ENCODE assay signal across 32 cellular contexts in genomic region chr7:15967121-15967520, GRCh38.
"Had no signal": no experiment of that assay in that cellular context is flagged by ENCODE, and none has a peak within 500 bp of the region (broad histone marks: within the 10 kb centered on the region; RNA-seq: fewer than 3 reads in every experiment).

No MANE protein-coding gene starts in this region.

- H3K36me3 ChIP-seq: adrenal gland, brain microvascular endothelial cell, breast epithelium had no signal

- H3K27ac ChIP-seq: adrenal gland, body of pancreas, brain microvascular endothelial cell, breast epithelium, VCaP had no signal

- H3K4me3 ChIP-seq: adrenal gland, body of pancreas, breast epithelium had no signal

- H3K27me3 ChIP-seq: adrenal gland, body of pancreas, brain microvascular endothelial cell, breast epithelium had no signal

- DNase-seq: activated B cell treated with CpG ODN at 0.5 μM for 24 hours; activated CD4-positive, alpha-beta memory T cell treated with anti-CD3 and anti-CD28 coated beads for 36 hours; activated CD4-positive, alpha-beta T cell treated with anti-CD3 and anti-CD28 coated beads for 4 hours; activated CD4-positive, alpha-beta T cell treated with anti-CD3 and anti-CD28 coated beads, Interleukin-2, amount 10 ng/mL, durations not matched to agents 24 days and 14 days; activated CD4-positive, alpha-beta T cell treated with anti-CD3 and anti-CD28 coated beads, Interleukin-2, amount 50 U/mL, for 1 hour; activated CD4-positive, alpha-beta T cell treated with anti-CD3 and anti-CD28 coated beads, Interleukin-2, amount 50 U/mL, for 4 hours; activated CD4-positive, CD25-positive, alpha-beta regulatory T cell treated with anti-CD3 and anti-CD28 coated beads, Interleukin-2, amount 50 U/mL, for 72 hours; activated CD8-positive, alpha-beta memory T cell treated with anti-CD3 and anti-CD28 coated beads, Interleukin-2, amount 50 U/mL, for 4 hours; activated CD8-positive, alpha-beta T cell treated with anti-CD3 and anti-CD28 coated beads for 36 hours; activated effector memory CD4-positive, alpha-beta T cell treated with anti-CD3 and anti-CD28 coated beads, Interleukin-2, amount 50 U/mL, for 16 hours; activated gamma-delta T cell treated with Interleukin-2 at 50 U/mL for 16 hours; activated naive CD4-positive, alpha-beta T cell; activated naive CD4-positive, alpha-beta T cell treated with anti-CD3 and anti-CD28 coated beads for 36 hours; activated naive CD4-positive, alpha-beta T cell treated with anti-CD3 and anti-CD28 coated beads, Interleukin-2, amount 50 U/mL, for 16 hours; activated naive CD8-positive, alpha-beta T cell treated with anti-CD3 and anti-CD28 coated beads for 36 hours; activated T-cell treated with anti-CD3 and anti-CD28 coated beads for 4 hours; activated T-cell treated with anti-CD3 and anti-CD28 coated beads, Interleukin-2, amount 50 U/mL, for 1 hour; activated T-cell treated with anti-CD3 and anti-CD28 coated beads, Interleukin-2, amount 50 U/mL, for 4 hours; activated T-cell treated with anti-CD3 and anti-CD28 coated beads, Interleukin-2, amount 50 U/mL, for 72 hours; adrenal gland; amniotic stem cell; aorta; body of pancreas; brain microvascular endothelial cell; central memory CD4-positive, alpha-beta T cell; T-helper 1 cell; T-helper 2 cell; T-helper 9 cell had no signal

- H3K4me1 ChIP-seq: adrenal gland, body of pancreas, breast epithelium had no signal

- H3K9me3 ChIP-seq: adrenal gland, body of pancreas, breast epithelium had no signal

- ATAC-seq: activated CD8-positive, alpha-beta T cell treated with anti-CD3 and anti-CD28 coated beads for 36 hours; activated naive CD4-positive, alpha-beta T cell treated with anti-CD3 and anti-CD28 coated beads, Interleukin-2, amount 50 U/mL, for 72 hours; activated T-cell treated with anti-CD3 and anti-CD28 coated beads, Interleukin-2, amount 50 U/mL, for 4 hours; activated T-cell treated with anti-CD3 and anti-CD28 coated beads, Interleukin-2, amount 50 U/mL, for 72 hours; activated T-helper 17 cell treated with anti-CD3 and anti-CD28 coated beads, Interleukin-2, amount 50 U/mL, for 72 hours; body of pancreas had no signal
